24 cellular contexts compared by ENCODE assay signal in genomic region chr13:80483157-80483556, GRCh38.
"Had no signal": no experiment of that assay in that cellular context is flagged by ENCODE, and none has a peak within 500 bp of the region (broad histone marks: within the 10 kb centered on the region; RNA-seq: fewer than 3 reads in every experiment).

No MANE protein-coding gene starts in this region.

- H3K27ac ChIP-seq: ascending aorta, breast epithelium, cardiac muscle cell, coronary artery, dorsolateral prefrontal cortex, foreskin keratinocyte had no signal

- ATAC-seq: activated naive CD4-positive, alpha-beta T cell treated with anti-CD3 and anti-CD28 coated beads, Interleukin-2, amount 50 U/mL, for 72 hours; activated T-cell treated with anti-CD3 and anti-CD28 coated beads, Interleukin-2, amount 50 U/mL, for 72 hours; esophagus mucosa; foreskin keratinocyte had no signal

- H3K9me3 ChIP-seq: ascending aorta, breast epithelium had no signal

- H3K36me3 ChIP-seq: ascending aorta, breast epithelium, cardiac muscle cell had no signal

- DNase-seq: activated CD4-positive, alpha-beta memory T cell treated with anti-CD3 and anti-CD28 coated beads, Interleukin-2, amount 10 ng/mL, durations not matched to agents 7 days and 5 days; activated CD4-positive, alpha-beta T cell treated with anti-CD3 and anti-CD28 coated beads for 4 hours; activated CD4-positive, alpha-beta T cell treated with anti-CD3 and anti-CD28 coated beads, Interleukin-2, amount 10 ng/mL, durations not matched to agents 7 days and 5 days; activated CD4-positive, alpha-beta T cell treated with anti-CD3 and anti-CD28 coated beads, Interleukin-2, amount 50 U/mL, for 4 hours; activated CD4-positive, CD25-positive, alpha-beta regulatory T cell; activated CD4-positive, CD25-positive, alpha-beta regulatory T cell treated with anti-CD3 and anti-CD28 coated beads, Interleukin-2, amount 50 U/mL, for 72 hours; activated CD8-positive, alpha-beta memory T cell treated with anti-CD3 and anti-CD28 coated beads, Interleukin-2, amount 50 U/mL, for 48 hours; activated gamma-delta T cell; activated naive CD4-positive, alpha-beta T cell; activated naive CD4-positive, alpha-beta T cell treated with anti-CD3 and anti-CD28 coated beads, Interleukin-2, amount 10 ng/mL, durations not matched to agents 7 days and 5 days; activated naive CD8-positive, alpha-beta T cell treated with anti-CD3 and anti-CD28 coated beads, Interleukin-2, amount 10 ng/mL, durations not matched to agents 7 days and 5 days; activated T-cell treated with anti-CD3 and anti-CD28 coated beads for 4 hours; activated T-cell treated with anti-CD3 and anti-CD28 coated beads, Interleukin-2, amount 50 U/mL, for 24 hours; activated T-cell treated with anti-CD3 and anti-CD28 coated beads, Interleukin-2, amount 50 U/mL, for 72 hours; dorsolateral prefrontal cortex; effector memory CD4-positive, alpha-beta T cell; endodermal cell; foreskin keratinocyte had no signal

- H3K4me1 ChIP-seq: ascending aorta, breast epithelium had no signal

- H3K4me3 ChIP-seq: ascending aorta, breast epithelium, cardiac muscle cell, coronary artery, dorsolateral prefrontal cortex had no signal

- H3K27me3 ChIP-seq: ascending aorta, breast epithelium, cardiac muscle cell, dorsolateral prefrontal cortex, foreskin keratinocyte had no signal
